In the genomic region with DNA sequence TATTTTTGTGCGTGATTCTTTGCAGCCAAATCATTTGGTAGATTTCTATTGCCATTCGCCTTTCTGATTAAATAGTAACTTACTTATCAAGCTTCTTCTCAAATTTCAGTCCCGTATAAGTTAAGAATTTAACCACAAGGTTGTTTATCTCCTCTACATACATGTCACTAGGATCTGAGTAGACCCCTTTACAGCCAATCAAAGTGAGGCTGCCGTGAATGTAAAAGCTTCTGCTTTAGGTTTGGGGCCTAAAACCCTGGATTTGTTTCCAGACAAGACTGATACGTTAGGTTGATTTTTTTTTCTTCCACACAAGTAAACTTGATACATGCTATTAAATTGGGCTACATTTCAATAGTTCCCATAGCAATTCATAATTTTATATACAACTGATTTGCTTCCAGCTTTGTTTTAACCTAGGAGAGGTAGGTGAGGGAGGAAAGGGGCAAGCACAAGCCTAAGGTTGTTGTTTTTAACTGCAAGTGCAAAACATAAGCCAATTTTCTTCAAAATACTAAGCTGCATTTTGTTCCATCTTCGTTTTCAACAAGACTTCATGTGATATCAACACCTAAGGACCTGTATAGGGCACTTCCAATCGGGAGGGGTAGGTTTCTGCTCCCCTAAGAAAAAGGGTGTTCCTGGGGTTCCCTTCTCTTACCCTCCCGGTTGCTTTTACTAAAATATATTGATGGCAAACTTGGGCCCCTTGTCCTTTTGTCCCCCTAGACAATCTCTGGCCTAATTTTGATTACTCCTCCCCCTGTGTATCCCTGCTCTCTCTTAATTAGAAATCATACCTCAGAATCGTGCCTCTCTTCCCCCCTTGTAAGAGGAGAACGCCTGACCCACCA, we compare ENCODE assay signal across 7 cellular contexts. TPM values are rescaled to one million over a fixed set of nuclear protein-coding genes. Genes with fewer than 3 reads are reported as not detected.
DNase-seq lines count a peak whose midpoint lies in the region; ATAC-seq lines count a peak whose summit lies in the region.

No MANE protein-coding gene starts in this region.

- no peak for ATAC-seq in stimulated activated effector memory CD8-positive, alpha-beta T cell treated with anti-CD3 and anti-CD28 coated beads, Interleukin-12 subunit alpha, Interleukin-12 subunit beta, amount 100 ng/mL, for 72 hours
- ATAC-seq in GM19395 (IDR thresholded peaks at IDR 0.05; ENCODE audit: unreplicated experiment): no peak

- DNase-seq in G401 (ENCODE audit: low spot score) (peak; percentile 51), MG63 (peak; percentile 24)
- no peak for DNase-seq in stimulated activated effector memory CD8-positive, alpha-beta T cell treated with anti-CD3 and anti-CD28 coated beads, Interleukin-12 subunit alpha, Interleukin-12 subunit beta, amount 100 ng/mL, for 72 hours (ENCODE audit: low spot score in 2 of 2)
- no peak for DNase-seq in activated CD4-positive, CD25-positive, alpha-beta regulatory T cell treated with anti-CD3 and anti-CD28 coated beads, Interleukin-2, amount 50 U/mL, for 72 hours

- peak overlapping the region; percentile 96 for H3K4me3 Mint-ChIP-seq in activated naive CD8-positive, alpha-beta T cell
- H3K4me3 Mint-ChIP-seq in stimulated activated effector memory CD8-positive, alpha-beta T cell treated with anti-CD3 and anti-CD28 coated beads, Interleukin-12 subunit alpha, Interleukin-12 subunit beta, amount 100 ng/mL, for 72 hours: peak overlapping the region; percentile 81

- H3K9me3 ChIP-seq in MG63: no peaks in the 10 kb centered on the region
- H3K9me3 ChIP-seq in iPS-15b (ENCODE audit: control insufficient read depth, insufficient read depth, low read length): no peaks in the 10 kb centered on the region

- no peaks in the 10 kb centered on the region for H3K9me3 Mint-ChIP-seq in activated naive CD8-positive, alpha-beta T cell (ENCODE audit: low read depth)
- no peaks in the 10 kb centered on the region for H3K9me3 Mint-ChIP-seq in stimulated activated effector memory CD8-positive, alpha-beta T cell treated with anti-CD3 and anti-CD28 coated beads, Interleukin-12 subunit alpha, Interleukin-12 subunit beta, amount 100 ng/mL, for 72 hours

- peaks cover 52% of the 10 kb centered on the region for H3K4me1 Mint-ChIP-seq in activated naive CD8-positive, alpha-beta T cell (ENCODE audit: low read depth)
- peaks cover 44% of the 10 kb centered on the region for H3K4me1 Mint-ChIP-seq in stimulated activated effector memory CD8-positive, alpha-beta T cell treated with anti-CD3 and anti-CD28 coated beads, Interleukin-12 subunit alpha, Interleukin-12 subunit beta, amount 100 ng/mL, for 72 hours

- H3K9ac ChIP-seq in iPS-15b (ENCODE audit: low read depth, low read length): peak overlapping the region; percentile 73

- peak overlapping the region; percentile 72 for H3K4me3 ChIP-seq in MG63
- peak overlapping the region; percentile 89 for H3K4me3 ChIP-seq in iPS-15b (ENCODE audit: low read depth, low read length)

- H3K4me1 ChIP-seq in iPS-15b (ENCODE audit: control insufficient read depth, insufficient read depth, low read length): peaks cover 3% of the 10 kb centered on the region

- H3K27me3 Mint-ChIP-seq in activated naive CD8-positive, alpha-beta T cell: no peaks in the 10 kb centered on the region

- H3K36me3 ChIP-seq in MG63: peaks cover 6% of the 10 kb centered on the region
- no peaks in the 10 kb centered on the region for H3K36me3 ChIP-seq in iPS-15b (ENCODE audit: control insufficient read depth, insufficient read depth, low read length)

- H3K36me3 Mint-ChIP-seq in activated naive CD8-positive, alpha-beta T cell: peaks cover 5% of the 10 kb centered on the region
- peaks cover 12% of the 10 kb centered on the region for H3K36me3 Mint-ChIP-seq in stimulated activated effector memory CD8-positive, alpha-beta T cell treated with anti-CD3 and anti-CD28 coated beads, Interleukin-12 subunit alpha, Interleukin-12 subunit beta, amount 100 ng/mL, for 72 hours

- H3K27ac Mint-ChIP-seq in activated naive CD8-positive, alpha-beta T cell: peak overlapping the region; percentile 98
- H3K27ac Mint-ChIP-seq in stimulated activated effector memory CD8-positive, alpha-beta T cell treated with anti-CD3 and anti-CD28 coated beads, Interleukin-12 subunit alpha, Interleukin-12 subunit beta, amount 100 ng/mL, for 72 hours: peak overlapping the region; percentile 85

- H3K27me3 ChIP-seq in MG63: no peaks in the 10 kb centered on the region
- H3K27me3 ChIP-seq in iPS-15b (ENCODE audit: control insufficient read depth, insufficient read depth, low read length): no peaks in the 10 kb centered on the region

- in situ Hi-C loops in G401 (cut with HindIII; ENCODE audit: low sequenced_read_pairs): no loop called here

RNA-seq across cellular contexts. Expression of gene RANBP9, which starts 1.7 kb away (rescaled TPM):
- 20.7 and 36.3 TPM in 2 replicates for total RNA-seq in G401 (2014; rRNA removed; shearing (Covaris generic))
- total RNA-seq in MG63 (2014; rRNA removed; shearing (Covaris generic); ENCODE audit: low replicate concordance): 45.2 and 62.2 TPM in 2 replicates

Comparison
In these comparisons a context has a peak if more than half of its experiments do, and no peak if none do; other contexts are left out.
1. DNase-seq: peak in G401 (single experiment) and MG63 (single experiment); none in stimulated activated effector memory CD8-positive, alpha-beta T cell treated with anti-CD3 and anti-CD28 coated beads, Interleukin-12 subunit alpha, Interleukin-12 subunit beta, amount 100 ng/mL, for 72 hours (0 of 2) and activated CD4-positive, CD25-positive, alpha-beta regulatory T cell treated with anti-CD3 and anti-CD28 coated beads, Interleukin-2, amount 50 U/mL, for 72 hours (single experiment).